In genomic region chr2:74379851-74380789, GRCh38 we compare ENCODE assay signal across 8 cellular contexts. TPM values are rescaled to one million over a fixed set of nuclear protein-coding genes. Genes with fewer than 3 reads are reported as not detected.
DNase-seq lines count a peak whose midpoint lies in the region; ATAC-seq and TF ChIP-seq lines count a peak whose summit lies in the region.

DCTN1 (minus strand) TSS chr2:74380311; CDS start chr2:74380037, 274 bp downstream.

- H2AFZ ChIP-seq in H9 (ENCODE audit: low read length) = no peak within 1 kb of the TSS

- peak within 1 kb of the TSS in 1 of 2 donors; percentile 16 for H3K4me3 ChIP-seq in CD4-positive, alpha-beta memory T cell (ENCODE audit: low read length in 2 of 2)
- peak within 1 kb of the TSS; percentile 38 for H3K4me3 ChIP-seq in WERI-Rb-1 (ENCODE audit: low read depth, low read length)
- H3K4me3 ChIP-seq in right lobe of liver = no peak within 1 kb of the TSS

- no peaks in the 10 kb centered on the region for H3K27me3 ChIP-seq in CD4-positive, alpha-beta memory T cell (ENCODE audit: insufficient read depth, low read length)
- no peaks in the 10 kb centered on the region for H3K27me3 ChIP-seq in H9 (ENCODE audit: insufficient read depth, low read length)
- no peaks in the 10 kb centered on the region for H3K27me3 ChIP-seq in WERI-Rb-1 (ENCODE audit: insufficient read depth, low read depth, severe bottlenecking)
- H3K27me3 ChIP-seq in right lobe of liver = no peaks in the 10 kb centered on the region

- intact Hi-C loops in CD4-positive, alpha-beta memory T cell (cut with micrococcal nuclease) = no loop called here
- intact Hi-C loops in right lobe of liver (cut with DNase I) = loop anchor here in 1 of 2 donors (10.0 kb wide), 1 partner anchor 45 kb away; no protein-coding TSS in a partner anchor

- no peak within 1 kb of the TSS for H3K18ac ChIP-seq in H9 (ENCODE audit: insufficient read length, low read depth, low read length)

- CTCF ChIA-PET in CD4-positive, alpha-beta memory T cell (lab: Charles Lee; ENCODE audit: partially characterized antibody) = interaction anchor here (1.2 kb wide), 1 partner anchor 11 kb away, joined by 4 read pairs; no protein-coding TSS in a partner anchor

- no peak within 1 kb of the TSS for H2AK5ac ChIP-seq in H9 (ENCODE audit: insufficient read length, low read length)

- H4K91ac ChIP-seq in H9 (ENCODE audit: insufficient read length, low read depth, low read length) = no peak within 1 kb of the TSS

- peak within 1 kb of the TSS in 6 of 7 donors; percentile 20 to 81 (median 75) for H3K27ac Mint-ChIP-seq in CD4-positive, alpha-beta memory T cell
- H3K27ac Mint-ChIP-seq in H9 = peak within 1 kb of the TSS; percentile 11 to 85 (median 74); a peak in 5 of 7 replicates
- H3K27ac Mint-ChIP-seq in effector memory CD8-positive, alpha-beta T cell = peak within 1 kb of the TSS; percentile 30 to 87
- peak within 1 kb of the TSS; percentile 84 for H3K27ac Mint-ChIP-seq in stimulated activated effector memory CD8-positive, alpha-beta T cell treated with anti-CD3 and anti-CD28 coated beads, Interleukin-12 subunit alpha, Interleukin-12 subunit beta, amount 100 ng/mL, for 72 hours

- ATAC-seq in effector memory CD8-positive, alpha-beta T cell (replicated peaks) = peak; percentile 63
- ATAC-seq in right lobe of liver (peak in 2 of 4 donors; percentile 7 to 29), GM18873 (IDR thresholded peaks at IDR 0.05; ENCODE audit: low FRiP score, unreplicated experiment) (no peak)
- ATAC-seq in stimulated activated effector memory CD8-positive, alpha-beta T cell treated with anti-CD3 and anti-CD28 coated beads, Interleukin-12 subunit alpha, Interleukin-12 subunit beta, amount 100 ng/mL, for 72 hours = peak; percentile 75

- H3K79me2 ChIP-seq in H9 (ENCODE audit: insufficient read depth, low read length) = peaks cover 5% of the 10 kb centered on the region; the same call in 1 of the 2 replicates

- H3T11ph ChIP-seq in H9 (ENCODE audit: low read length) = no peak within 1 kb of the TSS

- H3K4me2 ChIP-seq in H9 (ENCODE audit: insufficient read depth, insufficient read length, low read length) = peak within 1 kb of the TSS; percentile 0

- no peak within 1 kb of the TSS for H3K4ac ChIP-seq in H9 (ENCODE audit: low read depth, low read length)

- H3K23me2 ChIP-seq in H9 (ENCODE audit: insufficient read length, low read depth, low read length, poor library complexity, severe bottlenecking) = no peaks in the 10 kb centered on the region

- H3K9me3 Mint-ChIP-seq in CD4-positive, alpha-beta memory T cell = no peaks in the 10 kb centered on the region
- H3K9me3 Mint-ChIP-seq in H9 = no peaks in the 10 kb centered on the region
- H3K9me3 Mint-ChIP-seq in effector memory CD8-positive, alpha-beta T cell = no peaks in the 10 kb centered on the region
- H3K9me3 Mint-ChIP-seq in stimulated activated effector memory CD8-positive, alpha-beta T cell treated with anti-CD3 and anti-CD28 coated beads, Interleukin-12 subunit alpha, Interleukin-12 subunit beta, amount 100 ng/mL, for 72 hours = no peaks in the 10 kb centered on the region

- no peak within 1 kb of the TSS for H4K5ac ChIP-seq in H9 (ENCODE audit: insufficient read length, low read depth, low read length)

- H3K4me1 Mint-ChIP-seq in CD4-positive, alpha-beta memory T cell = peaks cover 21 to 41% (median 33%) of the 10 kb centered on the region in 4 donors
- H3K4me1 Mint-ChIP-seq in H9 = peaks cover 20 to 33% of the 10 kb centered on the region in 2 experiments
- peaks cover 40 to 42% of the 10 kb centered on the region in 2 donors for H3K4me1 Mint-ChIP-seq in effector memory CD8-positive, alpha-beta T cell (ENCODE audit: low read depth in 2 of 2)
- peaks cover 56% of the 10 kb centered on the region for H3K4me1 Mint-ChIP-seq in stimulated activated effector memory CD8-positive, alpha-beta T cell treated with anti-CD3 and anti-CD28 coated beads, Interleukin-12 subunit alpha, Interleukin-12 subunit beta, amount 100 ng/mL, for 72 hours

- H4K20me1 ChIP-seq in H9 (ENCODE audit: control insufficient read depth, insufficient read depth, insufficient read length) = no peaks in the 10 kb centered on the region

- peak within 1 kb of the TSS; percentile 13 to 83 (median 62) for H3K4me3 Mint-ChIP-seq in CD4-positive, alpha-beta memory T cell
- peak within 1 kb of the TSS; percentile 15 to 60 for H3K4me3 Mint-ChIP-seq in H9
- peak within 1 kb of the TSS; percentile 68 to 70 for H3K4me3 Mint-ChIP-seq in effector memory CD8-positive, alpha-beta T cell
- H3K4me3 Mint-ChIP-seq in stimulated activated effector memory CD8-positive, alpha-beta T cell treated with anti-CD3 and anti-CD28 coated beads, Interleukin-12 subunit alpha, Interleukin-12 subunit beta, amount 100 ng/mL, for 72 hours = peak within 1 kb of the TSS; percentile 34

- H3K79me1 ChIP-seq in H9 (ENCODE audit: insufficient read depth, low read depth, low read length, poor library complexity, severe bottlenecking) = peaks cover 11% of the 10 kb centered on the region

- DNase-seq in CD4-positive, alpha-beta memory T cell = peak in 2 of 5 donors; percentile 5 to 9
- DNase-seq in H9 = peak; percentile 69
- peak; percentile 73 for DNase-seq in WERI-Rb-1
- peak in 1 of 3 experiments; percentile 10 for DNase-seq in effector memory CD8-positive, alpha-beta T cell
- no peak for DNase-seq in right lobe of liver
- DNase-seq in stimulated activated effector memory CD8-positive, alpha-beta T cell treated with anti-CD3 and anti-CD28 coated beads, Interleukin-12 subunit alpha, Interleukin-12 subunit beta, amount 100 ng/mL, for 72 hours (ENCODE audit: low spot score in 2 of 2) = no peak
- DNase-seq in GM10266 (ENCODE audit: extremely low spot score) = no peak

- H3K36me3 Mint-ChIP-seq in CD4-positive, alpha-beta memory T cell = peaks cover 26 to 47% of the 10 kb centered on the region in 2 donors
- H3K36me3 Mint-ChIP-seq in H9 (ENCODE audit: insufficient read depth in 1 of 3, low read depth in 3 of 3) = peaks cover 9 to 26% (median 23%) of the 10 kb centered on the region in 3 experiments; a peak in 6 of 7 replicates
- H3K36me3 Mint-ChIP-seq in effector memory CD8-positive, alpha-beta T cell (ENCODE audit: insufficient read depth) = peaks cover 12% of the 10 kb centered on the region
- H3K36me3 Mint-ChIP-seq in stimulated activated effector memory CD8-positive, alpha-beta T cell treated with anti-CD3 and anti-CD28 coated beads, Interleukin-12 subunit alpha, Interleukin-12 subunit beta, amount 100 ng/mL, for 72 hours = peaks cover 25% of the 10 kb centered on the region

- no peak within 1 kb of the TSS for H4K8ac ChIP-seq in H9 (replicated peaks; ENCODE audit: insufficient read length, low read depth, low read length)

- no peak within 1 kb of the TSS for H3K14ac ChIP-seq in H9 (ENCODE audit: insufficient read depth, low read length)

- H3K4me1 ChIP-seq in CD4-positive, alpha-beta memory T cell (ENCODE audit: insufficient read depth, low read length) = peaks cover 28% of the 10 kb centered on the region
- H3K4me1 ChIP-seq in H9 (ENCODE audit: insufficient read depth, low read length) (no peaks in the 10 kb centered on the region; the same call in 1 of the 2 replicates), right lobe of liver (peaks cover 0 to 20% (median 7%) of the 10 kb centered on the region in 4 donors)

- H3K9ac ChIP-seq in H9 (ENCODE audit: extremely low read depth, insufficient read length, low read length) = no peak within 1 kb of the TSS

- H2BK5ac ChIP-seq in H9 (ENCODE audit: insufficient read length, low read length) = no peak within 1 kb of the TSS

- H3K23ac ChIP-seq in H9 (ENCODE audit: insufficient read length, low read depth, low read length) = no peak within 1 kb of the TSS

- no peak within 1 kb of the TSS for H2BK15ac ChIP-seq in H9 (ENCODE audit: low read depth, low read length)

- H3K36me3 ChIP-seq in CD4-positive, alpha-beta memory T cell (ENCODE audit: insufficient read depth, low read length) = peaks cover 21% of the 10 kb centered on the region
- H3K36me3 ChIP-seq in WERI-Rb-1 = peaks cover 32% of the 10 kb centered on the region
- H3K36me3 ChIP-seq in right lobe of liver = peaks cover 3 to 6% (median 3%) of the 10 kb centered on the region in 4 donors

- no peaks in the 10 kb centered on the region for H3K27me3 Mint-ChIP-seq in CD4-positive, alpha-beta memory T cell
- no peaks in the 10 kb centered on the region for H3K27me3 Mint-ChIP-seq in H9 (ENCODE audit: low read depth)
- no peaks in the 10 kb centered on the region for H3K27me3 Mint-ChIP-seq in effector memory CD8-positive, alpha-beta T cell

- POLR2A ChIA-PET in CD4-positive, alpha-beta memory T cell (lab: Charles Lee; ENCODE audit: partially characterized antibody) = no interaction called here

- H2BK120ac ChIP-seq in H9 (ENCODE audit: low read depth, low read length, poor library complexity, severe bottlenecking) = no peak within 1 kb of the TSS

- no peak within 1 kb of the TSS for H2BK20ac ChIP-seq in H9 (ENCODE audit: low read depth, low read length, poor library complexity, severe bottlenecking)

- no peak within 1 kb of the TSS for H3K27ac ChIP-seq in CD4-positive, alpha-beta memory T cell (ENCODE audit: low read depth, low read length)
- H3K27ac ChIP-seq in H9 (ENCODE audit: insufficient read length, low read depth, low read length) (no peak within 1 kb of the TSS), WERI-Rb-1 (peak within 1 kb of the TSS; percentile 48), right lobe of liver (no peak within 1 kb of the TSS)

- H2BK12ac ChIP-seq in H9 (ENCODE audit: insufficient read length, low read depth, low read length) = no peak within 1 kb of the TSS

- WGBS in H9 (ENCODE audit: extremely low coverage, insufficient read length, low lambda C conversion rate) = no CpG with 5 or more reads among the region's 14 CpGs
- WGBS in right lobe of liver (ENCODE audit: insufficient coverage, low coverage, low lambda C conversion rate, missing lambda C conversion rate) = 60% methylated on average over 3 of the region's 14 CpGs

- H3K56ac ChIP-seq in H9 (ENCODE audit: insufficient read length, low read depth, low read length) = no peak within 1 kb of the TSS

- TF ChIP-seq CTCF in H9 (conservative IDR thresholded peaks at IDR 0.05) (no peak), WERI-Rb-1 (IDR thresholded peaks at IDR 0.05; ENCODE audit: low read depth, low read length) (no peak), right lobe of liver (IDR thresholded peaks at IDR 0.05) (no peak), GM10266 (IDR thresholded peaks at IDR 0.05; ENCODE audit: control insufficient read depth, insufficient read depth, low read depth, missing control alignments) (no peak)

- TF ChIP-seq POLR2A in right lobe of liver (IDR thresholded peaks at IDR 0.05) = no peak

- H3K9me3 ChIP-seq in CD4-positive, alpha-beta memory T cell (ENCODE audit: control insufficient read depth in 1 of 2, low read length in 2 of 2) = no peaks in the 10 kb centered on the region
- H3K9me3 ChIP-seq in H9 (ENCODE audit: control insufficient read depth, low read depth, low read length) = no peaks in the 10 kb centered on the region
- H3K9me3 ChIP-seq in WERI-Rb-1 (ENCODE audit: severe bottlenecking) = no peaks in the 10 kb centered on the region
- H3K9me3 ChIP-seq in right lobe of liver = no peaks in the 10 kb centered on the region

RNA-seq across cellular contexts. Expression of gene DCTN1, which starts in this region (rescaled TPM):
- total RNA-seq in CD4-positive, alpha-beta memory T cell = 100 to 1,000 TPM; 105 to 115 TPM
- 10 to 100 TPM; 24.4 to 78.0 TPM for polyA plus RNA-seq in CD4-positive, alpha-beta memory T cell
- total RNA-seq in H9 (2021) (136 and 141 TPM in 2 replicates), right lobe of liver (10 to 100 TPM; 33.7 to 47.9 (median 37.3) TPM)

Comparison
In these comparisons a context has a peak if more than half of its experiments do, and no peak if none do; other contexts are left out.
1. DNase-seq: peak in H9 (single experiment) and WERI-Rb-1 (single experiment); none in right lobe of liver (0 of 3), stimulated activated effector memory CD8-positive, alpha-beta T cell treated with anti-CD3 and anti-CD28 coated beads, Interleukin-12 subunit alpha, Interleukin-12 subunit beta, amount 100 ng/mL, for 72 hours (0 of 2) and GM10266 (single experiment).
2. Peak in every context shown above with its lines, with median percentiles within 50 percentile points of each other: H3K27ac Mint-ChIP-seq and H3K4me3 Mint-ChIP-seq.